Comparison of ENCODE assay signal across 22 cellular contexts in the genomic region with DNA sequence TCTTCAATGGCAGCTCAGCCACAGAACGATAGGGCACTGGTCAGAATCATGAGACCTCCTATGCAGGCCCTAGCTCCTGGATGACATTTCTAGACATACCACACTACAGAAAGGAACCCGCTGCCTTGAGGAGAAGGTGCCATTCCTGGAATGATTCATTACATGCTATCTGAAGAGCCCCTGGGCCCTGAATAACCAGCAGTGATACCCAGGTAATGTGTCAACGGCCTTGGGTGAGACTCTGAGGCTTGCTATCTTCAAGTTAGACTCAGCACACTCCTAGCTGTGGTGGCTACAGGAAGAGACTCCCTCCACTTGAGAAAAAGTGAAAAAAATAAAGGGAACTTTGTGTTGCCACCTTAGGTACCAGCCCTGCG.
"Had no signal": no experiment of that assay in that cellular context is flagged by ENCODE, and none has a peak within 500 bp of the region (broad histone marks: within the 10 kb centered on the region; RNA-seq: fewer than 3 reads in every experiment).

No MANE protein-coding gene starts in this region.

- H3K27me3 ChIP-seq: esophagus squamous epithelium, gastroesophageal sphincter, hepatocyte, right atrium auricular region, sigmoid colon, tibial artery, upper lobe of right lung, vagina had no signal

- H3K27ac Mint-ChIP-seq: memory B cell, mesothelial cell of epicardium, natural killer cell had no signal

- H3K36me3 ChIP-seq: esophagus squamous epithelium, gastroesophageal sphincter, left ventricle myocardium inferior, lower lobe of right lung, right atrium auricular region, sigmoid colon, tibial artery, upper lobe of right lung, vagina had no signal

- ATAC-seq: gastroesophageal sphincter, left cardiac atrium, natural killer cell had no signal

- H2AFZ ChIP-seq: hepatocyte had no signal

- H3K9me3 ChIP-seq: lower lobe of right lung, upper lobe of right lung, vagina had no signal

- H3K4me3 Mint-ChIP-seq: memory B cell, mesothelial cell of epicardium, natural killer cell, neural crest cell had no signal

- H3K4me1 Mint-ChIP-seq: memory B cell, mesothelial cell of epicardium, natural killer cell, neural crest cell had no signal

- H3K4me1 ChIP-seq: esophagus squamous epithelium, gastroesophageal sphincter, left ventricle myocardium inferior, lower lobe of right lung, right atrium auricular region, sigmoid colon, tibial artery, upper lobe of right lung, vagina had no signal

- H3K4me2 ChIP-seq: hepatocyte had no signal

- H3K4me3 ChIP-seq: esophagus squamous epithelium, gastroesophageal sphincter, hepatocyte, left ventricle myocardium inferior, lower lobe of right lung, right atrium auricular region, sigmoid colon, skin epidermis, tibial artery, upper lobe of right lung, vagina had no signal

- H3K27ac ChIP-seq: esophagus squamous epithelium, gastroesophageal sphincter, hepatocyte, left ventricle myocardium inferior, lower lobe of right lung, right atrium auricular region, sigmoid colon, skin epidermis, tibial artery, upper lobe of right lung, vagina had no signal

- DNase-seq: dermis blood vessel endothelial cell; esophagus squamous epithelium; foreskin fibroblast; head of caudate nucleus; kidney; left cardiac atrium; left ventricle myocardium inferior; lower lobe of right lung; natural killer cell; sigmoid colon; stimulated activated CD4-positive, alpha-beta T cell treated with anti-CD3 and anti-CD28 coated beads, Interleukin-4, amount 100 ng/mL, for 4 hours; stimulated activated naive CD4-positive, alpha-beta T cell treated with Interleukin-2 at 50 U/mL for 16 hours; tibial artery; upper lobe of right lung had no signal

- H3K36me3 Mint-ChIP-seq: memory B cell had no signal

- H3K27me3 Mint-ChIP-seq: memory B cell had no signal

- H3K79me2 ChIP-seq: hepatocyte had no signal
